In the genomic region with DNA sequence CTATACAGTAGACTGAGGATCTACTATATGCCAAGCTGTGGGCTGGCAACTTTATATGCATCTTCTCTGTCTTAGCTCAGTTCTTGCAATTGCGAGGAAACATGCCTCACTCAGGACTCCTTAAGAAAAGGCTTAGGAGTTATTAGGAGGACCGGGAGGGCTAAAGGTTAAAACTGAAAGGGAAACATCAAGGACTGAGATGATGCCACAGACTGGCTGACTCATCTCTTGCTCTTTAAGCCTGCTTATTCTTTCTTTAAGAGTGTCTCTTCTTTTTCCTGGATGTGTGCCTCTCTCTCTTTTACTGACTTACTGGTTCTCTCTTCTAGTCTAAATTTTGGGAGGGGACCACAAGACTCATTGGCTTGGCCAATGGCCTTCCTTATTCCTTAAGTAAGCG, we compare ENCODE assay signal across 11 cellular contexts. TPM values are rescaled to one million over a fixed set of nuclear protein-coding genes. Genes with fewer than 3 reads are reported as not detected.
A peak's percentile ranks its signal among the peaks of the same experiment; 100 is the strongest.
DNase-seq lines count a peak whose midpoint lies in the region; ATAC-seq and TF ChIP-seq lines count a peak whose summit lies in the region.
"Had no signal": no experiment of that assay in that cellular context is flagged by ENCODE, and none has a peak within 500 bp of the region (broad histone marks: within the 10 kb centered on the region; RNA-seq: fewer than 3 reads in every experiment).

No MANE protein-coding gene starts in this region.

- peak overlapping the region; percentile 49 for H3K4me3 Mint-ChIP-seq in T-helper 17 cell
- H3K4me3 Mint-ChIP-seq in stimulated activated naive CD8-positive, alpha-beta T cell treated with anti-CD3 and anti-CD28 coated beads, Interleukin-15, amount 100 ng/mL, for 72 hours = peak overlapping the region; percentile 63 to 68
- H3K4me3 Mint-ChIP-seq: nephron had no signal

- no peaks in the 10 kb centered on the region for H3K27me3 Mint-ChIP-seq in T-helper 17 cell
- no peaks in the 10 kb centered on the region for H3K27me3 Mint-ChIP-seq in stimulated activated naive CD8-positive, alpha-beta T cell treated with anti-CD3 and anti-CD28 coated beads, Interleukin-15, amount 100 ng/mL, for 72 hours

- H3K4me1 ChIP-seq in heart left ventricle = peaks cover 5 to 56% (median 28%) of the 10 kb centered on the region in 12 donors

- no peaks in the 10 kb centered on the region for H3K36me3 ChIP-seq in heart left ventricle

- no peaks in the 10 kb centered on the region for H3K36me3 Mint-ChIP-seq in T-helper 17 cell (ENCODE audit: low read depth)

- peaks cover 17% of the 10 kb centered on the region for H3K4me1 Mint-ChIP-seq in T-helper 17 cell
- H3K4me1 Mint-ChIP-seq in stimulated activated naive CD8-positive, alpha-beta T cell treated with anti-CD3 and anti-CD28 coated beads, Interleukin-15, amount 100 ng/mL, for 72 hours = peaks cover 65% of the 10 kb centered on the region

- intact Hi-C loops in heart left ventricle (cut with DNase I) = loop anchor here in 1 of 10 donors (5.0 kb wide), 1 partner anchor 62 kb away; a partner anchor contains a TSS
- intact Hi-C loops in left ventricle myocardium superior (cut with micrococcal nuclease) = no loop called here

- H3K9me3 ChIP-seq in heart left ventricle (no peaks in the 10 kb centered on the region), T-helper 17 cell (ENCODE audit: control insufficient read depth, low read length, poor library complexity, severe bottlenecking) (no peaks in the 10 kb centered on the region)
- H3K9me3 ChIP-seq: Caco-2 had no signal

- TF ChIP-seq CTCF in heart left ventricle (IDR thresholded peaks at IDR 0.05) (no peak), fibroblast of mammary gland (conservative IDR thresholded peaks at IDR 0.05; ENCODE audit: control insufficient read depth, insufficient read depth, low read depth, low read length) (no peak)

- no peak for DNase-seq in heart left ventricle
- no peak for DNase-seq in left ventricle myocardium superior
- DNase-seq in T-helper 17 cell = no peak
- peak; percentile 84 for DNase-seq in fibroblast of mammary gland (ENCODE audit: low read depth)
- no peak for DNase-seq in stimulated activated naive CD8-positive, alpha-beta T cell treated with anti-CD3 and anti-CD28 coated beads, Interleukin-15, amount 100 ng/mL, for 72 hours
- DNase-seq in D341Med (ENCODE audit: low spot score) = no peak
- DNase-seq: Caco-2; effector CD8-positive, alpha-beta T cell had no signal

- ATAC-seq in heart left ventricle = no peak
- ATAC-seq in left ventricle myocardium superior = no peak
- peak; percentile 30 for ATAC-seq in T-helper 17 cell
- peak; percentile 76 for ATAC-seq in stimulated activated naive CD8-positive, alpha-beta T cell treated with anti-CD3 and anti-CD28 coated beads, Interleukin-15, amount 100 ng/mL, for 72 hours
- no peak for ATAC-seq in HG02970 (IDR thresholded peaks at IDR 0.05; ENCODE audit: low FRiP score, unreplicated experiment)
- no peak for ATAC-seq in GM19452 (IDR thresholded peaks at IDR 0.05; ENCODE audit: unreplicated experiment)

- TF ChIP-seq POLR2A in heart left ventricle (IDR thresholded peaks at IDR 0.05) = no peak

- peak overlapping the region; percentile 65 for H3K27ac Mint-ChIP-seq in T-helper 17 cell
- peak overlapping the region in 1 of 2 donors; percentile 90 for H3K27ac Mint-ChIP-seq in stimulated activated naive CD8-positive, alpha-beta T cell treated with anti-CD3 and anti-CD28 coated beads, Interleukin-15, amount 100 ng/mL, for 72 hours

- no peaks in the 10 kb centered on the region for H3K9me3 Mint-ChIP-seq in stimulated activated naive CD8-positive, alpha-beta T cell treated with anti-CD3 and anti-CD28 coated beads, Interleukin-15, amount 100 ng/mL, for 72 hours
- H3K9me3 Mint-ChIP-seq: nephron had no signal

- H3K4me3 ChIP-seq in heart left ventricle (no peak overlapping the region), fibroblast of mammary gland (ENCODE audit: control insufficient read depth, low read depth, low read length) (no peak overlapping the region)

- 58 to 87% (median 84%) methylated on average over 3 of the region's 3 CpGs for WGBS in heart left ventricle, 4 donors

- no peaks in the 10 kb centered on the region for H3K27me3 ChIP-seq in heart left ventricle

- peak overlapping the region in 9 of 12 donors; percentile 2 to 98 (median 60) for H3K27ac ChIP-seq in heart left ventricle

RNA-seq across cellular contexts. Expression of a gene that starts 7.0 kb away (rescaled TPM):
- total RNA-seq in heart left ventricle (100 to 1,000 TPM in 2 of 9 donors, 10 to 100 TPM in 7; 62.1 to 140 (median 94.1) TPM), left ventricle myocardium superior (76.9 TPM), T-helper 17 cell (1 to 10 TPM; 2.7 to 5.3 TPM)
- polyA plus RNA-seq in heart left ventricle = 100 to 1,000 TPM in 1 of 2 donors, 10 to 100 TPM in 1; 44.3 to 139 TPM

RNA-seq across cellular contexts. Expression of a gene that starts 7.7 kb away (rescaled TPM):
- total RNA-seq in heart left ventricle (10 to 100 TPM; 16.4 to 54.0 (median 23.0) TPM), left ventricle myocardium superior (22.6 TPM), T-helper 17 cell (10 to 100 TPM; 93.3 to 99.5 TPM)
- polyA plus RNA-seq in heart left ventricle = 10 to 100 TPM; 12.6 to 68.8 TPM

RNA-seq across cellular contexts. Expression of a gene that starts 22.9 kb away (rescaled TPM):
- 1 to 10 TPM in 2 of 9 donors, under 1 TPM in 5, not detected in 2; 0.32 to 3.2 (median 0.76) TPM for total RNA-seq in heart left ventricle
- 1 to 10 TPM in 1 of 2 donors, under 1 TPM in 1; 0.40 to 1.5 TPM for polyA plus RNA-seq in heart left ventricle
- 2.1 TPM for total RNA-seq in left ventricle myocardium superior
- total RNA-seq in T-helper 17 cell = not detected
- total RNA-seq: Caco-2 had no signal

RNA-seq across cellular contexts. Expression of a gene that starts 47.1 kb away (rescaled TPM):
- total RNA-seq in heart left ventricle = not detected
- polyA plus RNA-seq in heart left ventricle = not detected
- not detected for total RNA-seq in left ventricle myocardium superior
- not detected for total RNA-seq in T-helper 17 cell
- total RNA-seq: Caco-2 had no signal

RNA-seq across cellular contexts. Expression of a gene that starts 48.6 kb away (rescaled TPM):
- total RNA-seq in heart left ventricle (not detected), left ventricle myocardium superior (not detected), T-helper 17 cell (not detected)
- not detected for polyA plus RNA-seq in heart left ventricle
- total RNA-seq: Caco-2 had no signal

Comparison
In these comparisons a context has a peak if more than half of its experiments do, and no peak if none do; other contexts are left out.
1. ATAC-seq: peak in T-helper 17 cell (single experiment) and stimulated activated naive CD8-positive, alpha-beta T cell treated with anti-CD3 and anti-CD28 coated beads, Interleukin-15, amount 100 ng/mL, for 72 hours (single experiment); none in heart left ventricle (0 of 4), left ventricle myocardium superior (single experiment), HG02970 (single experiment) and GM19452 (single experiment).
2. RNA of a gene that starts 7.0 kb away (total RNA-seq): 62.1 to 140 TPM in heart left ventricle and 76.9 TPM in left ventricle myocardium superior (single experiment); 2.7 to 5.3 TPM in T-helper 17 cell; every median in the first group is over 10 times any median in the second.